ENCODE assay signal across 9 cellular contexts in the genomic region with DNA sequence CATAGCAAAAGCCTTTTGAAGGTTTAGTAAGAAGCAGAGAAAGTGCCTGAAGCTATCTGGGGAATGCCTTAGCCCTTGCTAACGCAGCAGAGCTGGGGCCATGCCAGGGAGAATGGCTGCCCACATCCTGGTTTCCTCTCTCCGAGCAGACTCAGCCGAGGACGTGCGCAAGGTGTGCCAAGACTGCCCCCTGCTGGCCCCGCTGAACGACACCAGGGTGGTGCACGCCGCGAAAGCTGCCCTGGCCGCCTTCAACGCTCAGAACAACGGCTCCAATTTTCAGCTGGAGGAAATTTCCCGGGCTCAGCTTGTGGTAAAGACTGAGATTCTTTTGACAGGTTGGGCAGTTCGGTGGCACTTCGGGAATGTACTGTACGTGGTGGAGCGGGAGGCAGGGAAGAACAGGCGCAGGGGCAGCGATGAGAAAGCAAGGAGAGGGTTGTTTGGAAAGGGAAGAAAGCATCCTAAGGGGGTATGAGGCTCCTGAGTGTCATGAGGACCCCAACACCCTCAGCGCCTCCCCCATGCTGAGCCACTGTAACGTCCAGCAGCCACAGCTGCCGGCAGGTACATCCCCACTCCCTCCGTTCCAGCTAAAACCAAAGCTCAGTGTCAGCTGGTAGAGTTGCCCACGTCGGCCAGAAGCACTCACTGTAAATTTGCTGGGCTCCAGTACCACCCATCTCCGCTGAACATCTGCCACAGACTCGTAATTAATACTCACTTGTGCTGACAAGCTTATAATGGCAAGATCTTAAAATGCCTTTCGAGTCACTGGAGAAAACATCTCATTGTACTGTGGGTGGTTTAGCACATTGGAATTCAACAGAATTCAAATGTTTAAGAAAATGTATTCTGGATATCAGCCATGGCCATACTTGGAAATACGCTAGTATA. TPM values are rescaled to one million over a fixed set of nuclear protein-coding genes. Genes with fewer than 3 reads are reported as not detected.
DNase-seq lines count a peak whose midpoint lies in the region; ATAC-seq, FAIRE-seq and TF ChIP-seq lines count a peak whose summit lies in the region.
"Had no signal": no experiment of that assay in that cellular context is flagged by ENCODE, and none has a peak within 500 bp of the region (broad histone marks: within the 10 kb centered on the region; RNA-seq: fewer than 3 reads in every experiment).

No MANE protein-coding gene starts in this region.

- peak in 1 of 2 experiments; percentile 61; a peak in 3 of 4 replicates for TF ChIP-seq POLR2A in HepG2 (IDR thresholded peaks at IDR 0.05; ENCODE audit: insufficient read depth in 1 of 2, low read depth in 2 of 2, low read length in 2 of 2)

- H3K4me3 ChIP-seq in colonic mucosa (no peak overlapping the region), HepG2 (replicated peaks in 1 of 3; ENCODE audit: insufficient read depth in 1 of 3, low read depth in 2 of 3, low read length in 3 of 3) (0 out of 6 replicates have a peak overlapping the region, but pooled peaks of 1 of the 3 experiments have one; percentile 17)

- CTCF ChIA-PET in HepG2 (lab: Yijun Ruan, JAX; ENCODE audit: low intra/inter-chr PET ratio, low total read pairs), result interaction anchor here (1.8 kb wide), 1 partner anchor 28 kb away, joined by 15 read pairs; no protein-coding TSS in a partner anchor

- H3K79me2 ChIP-seq in HepG2 (ENCODE audit: insufficient read depth, low read length), result peaks cover 24% of the 10 kb centered on the region

- peak overlapping the region; percentile 92; the same call in 1 of the 2 replicates for H3K4me2 ChIP-seq in HepG2 (ENCODE audit: low read depth, low read length)

- WGBS in HepG2 (ENCODE audit: low lambda C conversion rate), result 74% methylated on average over 30 of the region's 30 CpGs

- H3K36me3 ChIP-seq in colonic mucosa (no peaks in the 10 kb centered on the region), HepG2 (replicated peaks in 1 of 2; ENCODE audit: control insufficient read depth in 1 of 2, insufficient read depth in 2 of 2, low read length in 2 of 2) (peaks cover 17 to 47% of the 10 kb centered on the region in 2 experiments)

- ATAC-seq in GM19328 (IDR thresholded peaks at IDR 0.05; ENCODE audit: unreplicated experiment) (peak; percentile 75), HG03457 (IDR thresholded peaks at IDR 0.05; ENCODE audit: unreplicated experiment) (peak; percentile 83), HepG2 (peak; percentile 46)

- H3K9me3 ChIP-seq in colonic mucosa (no peaks in the 10 kb centered on the region), HepG2 (ENCODE audit: low read length) (no peaks in the 10 kb centered on the region)

- BruUV-seq in HepG2 (replicated peaks; lab: Mats Ljungman, UMichigan), result no TSS peak

- no peaks in the 10 kb centered on the region for H3K4me1 ChIP-seq in colonic mucosa
- H3K4me1 ChIP-seq in HepG2 (ENCODE audit: insufficient read depth, low read length), result peaks cover 53% of the 10 kb centered on the region

- TF ChIP-seq CTCF in C4-2B (conservative IDR thresholded peaks at IDR 0.05) (peak; percentile 99), colonic mucosa (IDR thresholded peaks at IDR 0.05) (peak; percentile 87), HepG2 (CRISPR knock-in tag; IDR thresholded peaks at IDR 0.05) (peak; percentile 85)

- peaks cover 64% of the 10 kb centered on the region for H4K20me1 ChIP-seq in HepG2 (ENCODE audit: insufficient read depth, low read length)

- intact Hi-C loops in colonic mucosa (cut with DNase I), result loop anchor here (5.0 kb wide), 1 partner anchor 205 kb away; no protein-coding TSS in a partner anchor
- intact Hi-C loops in HepG2 (cut with micrococcal nuclease; ENCODE audit: unreplicated experiment), result no loop called here

- peak overlapping the region in 1 of 2 donors; percentile 38 for H3K9ac ChIP-seq in colonic mucosa (ENCODE audit: low read depth in 2 of 2, low read length in 2 of 2)
- H3K9ac ChIP-seq in HepG2 (ENCODE audit: insufficient read depth, low read depth, low read length), result no peak overlapping the region

- H2AFZ ChIP-seq in HepG2 (ENCODE audit: low read length), result no peak overlapping the region

- DNase-seq in NCI-H524 (lab: John Stamatoyannopoulos, UW) (peak; percentile 77 to 97), colonic mucosa (peak; percentile 78), HepG2 (ENCODE audit: low spot score) (peak; percentile 49)
- DNase-seq in activated CD4-positive, alpha-beta T cell treated with anti-CD3 and anti-CD28 coated beads for 48 hours, result peak; percentile 92
- peak; percentile 83 for DNase-seq in stimulated activated CD4-positive, alpha-beta T cell treated with anti-CD3 and anti-CD28 coated beads, Interleukin-4, amount 100 ng/mL, for 48 hours (ENCODE audit: low read depth in 2 of 2)

- peaks cover 9% of the 10 kb centered on the region for H3K27me3 ChIP-seq in colonic mucosa
- H3K27me3 ChIP-seq in HepG2 (ENCODE audit: control insufficient read depth in 1 of 2, insufficient read depth in 2 of 2, low read length in 2 of 2), result no peaks in the 10 kb centered on the region; a peak in 1 of 5 replicates

- POLR2A ChIA-PET in HepG2 (lab: Yijun Ruan, JAX), result interaction anchor here (0.9 to 27.1 kb wide), 14 partner anchors 8 to 210 kb away, joined by 3 to 854 read pairs (median 4); partner anchors contain the start of genes DNAJB11, EIF4A2 and TBCCD1

- TF ChIP-seq EP300 in HepG2 (IDR thresholded peaks at IDR 0.05; ENCODE audit: low read depth in 2 of 2, low read length in 2 of 2) (no peak), HepG2 (CRISPR knock-in tag; IDR thresholded peaks at IDR 0.05; ENCODE audit: borderline replicate concordance) (0 out of 2 replicates have a peak, but pooled peaks have one; percentile 14)

- H3K27ac ChIP-seq in C4-2B (peak overlapping the region; percentile 31), colonic mucosa (no peak overlapping the region), HepG2 (ENCODE audit: extremely low read length, insufficient read depth, low read length) (peak overlapping the region; percentile 28)

- peak; percentile 89 for TF ChIP-seq RAD21 in HepG2 (CRISPR knock-in tag; IDR thresholded peaks at IDR 0.05)

- FAIRE-seq in HepG2 (lab: Jason Lieb, UNC), result no peak

- in situ Hi-C loops in HepG2 (cut with HindIII; ENCODE audit: extremely low pct_ligation_motif_present, low pct_unique_long_range_greater_than_20kb), result loop anchor here (10.0 kb wide), 1 partner anchor 138 kb away; no protein-coding TSS in a partner anchor

RNA-seq across cellular contexts. Expression of gene AHSG, which starts 4.4 kb away (rescaled TPM):
- total RNA-seq in colonic mucosa (1 to 10 TPM in 1 of 2 donors, not detected in 1; 1.9 TPM), HepG2 (2016; rRNA removed; fragmentation: Illumina TruSeq; extraction: Trizol) (916 and 2,043 TPM in 2 replicates)
- total RNA-seq in HepG2 (2016; cell fraction: cytosol; rRNA removed; fragmentation: Illumina TruSeq; extraction: Trizol; ENCODE audit: low read depth), result 471 and 481 TPM in 2 replicates
- total RNA-seq in HepG2 (2016; cell fraction: insoluble cytoplasmic fraction; rRNA removed; fragmentation: Illumina TruSeq; extraction: Trizol), result 804 and 2,090 TPM in 2 replicates
- total RNA-seq in HepG2 (2016; cell fraction: membrane; rRNA removed; fragmentation: Illumina TruSeq; extraction: Trizol), result 901 and 919 TPM in 2 replicates
- total RNA-seq in HepG2 (2016; cell fraction: nucleus; rRNA removed; fragmentation: Illumina TruSeq; extraction: Trizol), result 1,485 and 1,705 TPM in 2 replicates
- polyA plus RNA-seq in HepG2 (2011; rRNA removed), result 19,152 and 25,909 TPM in 2 replicates
- polyA plus RNA-seq in HepG2 (2011; cell fraction: cytosol; rRNA removed), result 20,098 and 20,625 TPM in 2 replicates
- 9,439 and 11,951 TPM in 2 replicates for polyA plus RNA-seq in HepG2 (2011; cell fraction: nucleus; rRNA removed)
- polyA plus RNA-seq in HepG2 (2012), result 11,866 and 12,118 TPM in 2 replicates
- 786 and 806 TPM in 2 replicates for polyA plus RNA-seq in HepG2 (2016; cell fraction: cytosol; fragmentation: Illumina TruSeq; extraction: Trizol; ENCODE audit: low read depth)
- 1,066 and 1,282 TPM in 2 replicates for polyA plus RNA-seq in HepG2 (2016; cell fraction: insoluble cytoplasmic fraction; fragmentation: Illumina TruSeq; extraction: Trizol; ENCODE audit: low read depth)
- polyA plus RNA-seq in HepG2 (2016; cell fraction: membrane; fragmentation: Illumina TruSeq; extraction: Trizol; ENCODE audit: low read depth), result 1,111 and 1,147 TPM in 2 replicates
- 3,176 and 3,280 TPM in 2 replicates for polyA plus RNA-seq in HepG2 (2016; cell fraction: nucleus; fragmentation: Illumina TruSeq; extraction: Trizol; ENCODE audit: insufficient read depth, low read depth)
- polyA minus RNA-seq in HepG2 (2011; rRNA and poly(A)+ RNA removed; ENCODE audit: low replicate concordance), result 2.8 and 6,182 TPM in 2 replicates
- 4,116 and 5,679 TPM in 2 replicates for polyA minus RNA-seq in HepG2 (2011; cell fraction: cytosol; rRNA and poly(A)+ RNA removed)
- polyA minus RNA-seq in HepG2 (2011; cell fraction: nucleus; rRNA and poly(A)+ RNA removed), result 1,476 and 2,466 TPM in 2 replicates

RNA-seq across cellular contexts. Expression of gene FETUB, which starts 22.9 kb away (rescaled TPM):
- under 1 TPM; 0.22 to 0.27 TPM for total RNA-seq in colonic mucosa
- total RNA-seq in HepG2 (2016; rRNA removed; fragmentation: Illumina TruSeq; extraction: Trizol), result 1.3 and 2.1 TPM in 2 replicates
- total RNA-seq in HepG2 (2016; cell fraction: cytosol; rRNA removed; fragmentation: Illumina TruSeq; extraction: Trizol; ENCODE audit: low read depth), result 0.18 and 0.20 TPM in 2 replicates
- 0.98 and 1.9 TPM in 2 replicates for total RNA-seq in HepG2 (2016; cell fraction: insoluble cytoplasmic fraction; rRNA removed; fragmentation: Illumina TruSeq; extraction: Trizol)
- total RNA-seq in HepG2 (2016; cell fraction: membrane; rRNA removed; fragmentation: Illumina TruSeq; extraction: Trizol), result 0.69 and 0.74 TPM in 2 replicates
- 2.6 and 3.1 TPM in 2 replicates for total RNA-seq in HepG2 (2016; cell fraction: nucleus; rRNA removed; fragmentation: Illumina TruSeq; extraction: Trizol)
- 3.1 and 4.4 TPM in 2 replicates for polyA plus RNA-seq in HepG2 (2011; rRNA removed)
- polyA plus RNA-seq in HepG2 (2011; cell fraction: cytosol; rRNA removed), result 1.9 and 2.3 TPM in 2 replicates
- 4.9 and 6.3 TPM in 2 replicates for polyA plus RNA-seq in HepG2 (2011; cell fraction: nucleus; rRNA removed)
- 3.8 and 4.3 TPM in 2 replicates for polyA plus RNA-seq in HepG2 (2012)
- polyA plus RNA-seq in HepG2 (2016; cell fraction: cytosol; fragmentation: Illumina TruSeq; extraction: Trizol; ENCODE audit: low read depth), result 0.59 and 0.63 TPM in 2 replicates
- 1.4 and 1.7 TPM in 2 replicates for polyA plus RNA-seq in HepG2 (2016; cell fraction: insoluble cytoplasmic fraction; fragmentation: Illumina TruSeq; extraction: Trizol; ENCODE audit: low read depth)
- 1.0 and 1.1 TPM in 2 replicates for polyA plus RNA-seq in HepG2 (2016; cell fraction: membrane; fragmentation: Illumina TruSeq; extraction: Trizol; ENCODE audit: low read depth)
- 5.6 and 6.6 TPM in 2 replicates for polyA plus RNA-seq in HepG2 (2016; cell fraction: nucleus; fragmentation: Illumina TruSeq; extraction: Trizol; ENCODE audit: insufficient read depth, low read depth)
- 0.28 and 1.4 TPM in 2 replicates for polyA minus RNA-seq in HepG2 (2011; rRNA and poly(A)+ RNA removed; ENCODE audit: low replicate concordance)
- polyA minus RNA-seq in HepG2 (2011; cell fraction: cytosol; rRNA and poly(A)+ RNA removed), result 0.53 and 0.59 TPM in 2 replicates
- polyA minus RNA-seq in HepG2 (2011; cell fraction: nucleus; rRNA and poly(A)+ RNA removed), result 1.6 and 2.6 TPM in 2 replicates
- polyA plus RNA-seq: adipose tissue had no signal

RNA-seq across cellular contexts. Expression of gene DNAJB11, which starts 46.8 kb away (rescaled TPM):
- total RNA-seq in colonic mucosa (10 to 100 TPM; 54.7 to 72.5 TPM), HepG2 (2016; rRNA removed; fragmentation: Illumina TruSeq; extraction: Trizol) (62.5 and 132 TPM in 2 replicates)
- total RNA-seq in HepG2 (2016; cell fraction: cytosol; rRNA removed; fragmentation: Illumina TruSeq; extraction: Trizol; ENCODE audit: low read depth), result 16.0 and 17.0 TPM in 2 replicates
- total RNA-seq in HepG2 (2016; cell fraction: insoluble cytoplasmic fraction; rRNA removed; fragmentation: Illumina TruSeq; extraction: Trizol), result 62.4 and 136 TPM in 2 replicates
- 36.7 and 36.8 TPM in 2 replicates for total RNA-seq in HepG2 (2016; cell fraction: membrane; rRNA removed; fragmentation: Illumina TruSeq; extraction: Trizol)
- total RNA-seq in HepG2 (2016; cell fraction: nucleus; rRNA removed; fragmentation: Illumina TruSeq; extraction: Trizol), result 128 and 148 TPM in 2 replicates
- 33.1 and 41.0 TPM in 2 replicates for polyA plus RNA-seq in HepG2 (2011; rRNA removed)
- 21.9 and 29.6 TPM in 2 replicates for polyA plus RNA-seq in HepG2 (2011; cell fraction: cytosol; rRNA removed)
- 28.9 and 34.3 TPM in 2 replicates for polyA plus RNA-seq in HepG2 (2011; cell fraction: nucleus; rRNA removed)
- 54.2 and 72.4 TPM in 2 replicates for polyA plus RNA-seq in HepG2 (2012)
- polyA plus RNA-seq in HepG2 (2016; cell fraction: cytosol; fragmentation: Illumina TruSeq; extraction: Trizol; ENCODE audit: low read depth), result 20.0 and 22.7 TPM in 2 replicates
- polyA plus RNA-seq in HepG2 (2016; cell fraction: insoluble cytoplasmic fraction; fragmentation: Illumina TruSeq; extraction: Trizol; ENCODE audit: low read depth), result 73.0 and 88.8 TPM in 2 replicates
- 31.8 and 33.0 TPM in 2 replicates for polyA plus RNA-seq in HepG2 (2016; cell fraction: membrane; fragmentation: Illumina TruSeq; extraction: Trizol; ENCODE audit: low read depth)
- 235 and 255 TPM in 2 replicates for polyA plus RNA-seq in HepG2 (2016; cell fraction: nucleus; fragmentation: Illumina TruSeq; extraction: Trizol; ENCODE audit: insufficient read depth, low read depth)
- polyA minus RNA-seq in HepG2 (2011; rRNA and poly(A)+ RNA removed; ENCODE audit: low replicate concordance), result 9.2 and 16.4 TPM in 2 replicates
- 17.8 and 20.4 TPM in 2 replicates for polyA minus RNA-seq in HepG2 (2011; cell fraction: cytosol; rRNA and poly(A)+ RNA removed)
- polyA minus RNA-seq in HepG2 (2011; cell fraction: nucleus; rRNA and poly(A)+ RNA removed), result 68.4 and 76.3 TPM in 2 replicates

RNA-seq across cellular contexts. Expression of gene HRG, which starts 48.5 kb away (rescaled TPM):
- total RNA-seq in colonic mucosa (under 1 TPM in 1 of 2 donors, not detected in 1; 0.25 TPM), HepG2 (2016; rRNA removed; fragmentation: Illumina TruSeq; extraction: Trizol) (0.11 TPM in 1 of 2 replicates, not detected in the other)
- total RNA-seq in HepG2 (2016; cell fraction: cytosol; rRNA removed; fragmentation: Illumina TruSeq; extraction: Trizol; ENCODE audit: low read depth), result not detected in 2 replicates
- 0.11 TPM in 1 of 2 replicates, not detected in the other for total RNA-seq in HepG2 (2016; cell fraction: insoluble cytoplasmic fraction; rRNA removed; fragmentation: Illumina TruSeq; extraction: Trizol)
- not detected in 2 replicates for total RNA-seq in HepG2 (2016; cell fraction: membrane; rRNA removed; fragmentation: Illumina TruSeq; extraction: Trizol)
- total RNA-seq in HepG2 (2016; cell fraction: nucleus; rRNA removed; fragmentation: Illumina TruSeq; extraction: Trizol), result not detected in 2 replicates
- 0.09 and 0.12 TPM in 2 replicates for polyA plus RNA-seq in HepG2 (2011; rRNA removed)
- 0.07 and 0.09 TPM in 2 replicates for polyA plus RNA-seq in HepG2 (2011; cell fraction: cytosol; rRNA removed)
- 0.11 and 0.16 TPM in 2 replicates for polyA plus RNA-seq in HepG2 (2011; cell fraction: nucleus; rRNA removed)
- 0.80 TPM in 2 replicates for polyA plus RNA-seq in HepG2 (2012)
- 0.08 TPM in 1 of 2 replicates, not detected in the other for polyA plus RNA-seq in HepG2 (2016; cell fraction: cytosol; fragmentation: Illumina TruSeq; extraction: Trizol; ENCODE audit: low read depth)
- not detected in 2 replicates for polyA plus RNA-seq in HepG2 (2016; cell fraction: insoluble cytoplasmic fraction; fragmentation: Illumina TruSeq; extraction: Trizol; ENCODE audit: low read depth)
- polyA plus RNA-seq in HepG2 (2016; cell fraction: membrane; fragmentation: Illumina TruSeq; extraction: Trizol; ENCODE audit: low read depth), result 0.09 TPM in 1 of 2 replicates, not detected in the other
- polyA plus RNA-seq in HepG2 (2016; cell fraction: nucleus; fragmentation: Illumina TruSeq; extraction: Trizol; ENCODE audit: insufficient read depth, low read depth), result 0.52 TPM in 1 of 2 replicates, not detected in the other
- polyA minus RNA-seq in HepG2 (2011; rRNA and poly(A)+ RNA removed; ENCODE audit: low replicate concordance), result 0.06 TPM in 1 of 2 replicates, not detected in the other
- polyA minus RNA-seq in HepG2 (2011; cell fraction: cytosol; rRNA and poly(A)+ RNA removed), result not detected in 2 replicates
- polyA minus RNA-seq in HepG2 (2011; cell fraction: nucleus; rRNA and poly(A)+ RNA removed), result not detected in 2 replicates
- polyA plus RNA-seq: adipose tissue had no signal

RNA-seq across cellular contexts. Expression of gene TBCCD1, which starts 50.1 kb away (rescaled TPM):
- total RNA-seq in colonic mucosa, result 10 to 100 TPM; 10.4 to 14.3 TPM
- total RNA-seq in HepG2 (2016; rRNA removed; fragmentation: Illumina TruSeq; extraction: Trizol), result 16.2 and 20.1 TPM in 2 replicates
- total RNA-seq in HepG2 (2016; cell fraction: cytosol; rRNA removed; fragmentation: Illumina TruSeq; extraction: Trizol; ENCODE audit: low read depth), result 5.6 and 6.3 TPM in 2 replicates
- total RNA-seq in HepG2 (2016; cell fraction: insoluble cytoplasmic fraction; rRNA removed; fragmentation: Illumina TruSeq; extraction: Trizol), result 17.3 and 19.5 TPM in 2 replicates
- total RNA-seq in HepG2 (2016; cell fraction: membrane; rRNA removed; fragmentation: Illumina TruSeq; extraction: Trizol), result 15.5 and 15.8 TPM in 2 replicates
- total RNA-seq in HepG2 (2016; cell fraction: nucleus; rRNA removed; fragmentation: Illumina TruSeq; extraction: Trizol), result 10.6 and 13.8 TPM in 2 replicates
- 12.4 and 13.6 TPM in 2 replicates for polyA plus RNA-seq in HepG2 (2011; rRNA removed)
- 6.6 and 9.6 TPM in 2 replicates for polyA plus RNA-seq in HepG2 (2011; cell fraction: cytosol; rRNA removed)
- 12.0 and 13.1 TPM in 2 replicates for polyA plus RNA-seq in HepG2 (2011; cell fraction: nucleus; rRNA removed)
- polyA plus RNA-seq in HepG2 (2012), result 6.3 and 7.2 TPM in 2 replicates
- 2.0 and 3.3 TPM in 2 replicates for polyA plus RNA-seq in HepG2 (2016; cell fraction: cytosol; fragmentation: Illumina TruSeq; extraction: Trizol; ENCODE audit: low read depth)
- polyA plus RNA-seq in HepG2 (2016; cell fraction: insoluble cytoplasmic fraction; fragmentation: Illumina TruSeq; extraction: Trizol; ENCODE audit: low read depth), result 12.1 and 12.3 TPM in 2 replicates
- 6.4 and 8.6 TPM in 2 replicates for polyA plus RNA-seq in HepG2 (2016; cell fraction: membrane; fragmentation: Illumina TruSeq; extraction: Trizol; ENCODE audit: low read depth)
- 12.3 and 15.4 TPM in 2 replicates for polyA plus RNA-seq in HepG2 (2016; cell fraction: nucleus; fragmentation: Illumina TruSeq; extraction: Trizol; ENCODE audit: insufficient read depth, low read depth)
- 15.4 and 28.0 TPM in 2 replicates for polyA minus RNA-seq in HepG2 (2011; rRNA and poly(A)+ RNA removed; ENCODE audit: low replicate concordance)
- 6.2 and 6.9 TPM in 2 replicates for polyA minus RNA-seq in HepG2 (2011; cell fraction: cytosol; rRNA and poly(A)+ RNA removed)
- 30.6 and 34.4 TPM in 2 replicates for polyA minus RNA-seq in HepG2 (2011; cell fraction: nucleus; rRNA and poly(A)+ RNA removed)

Comparison
In these comparisons a context has a peak if more than half of its experiments do, and no peak if none do; other contexts are left out.
1. RNA of gene AHSG, which starts 4.4 kb away (total RNA-seq): 471 to 2,090 TPM in HepG2; 1.9 TPM in colonic mucosa; every median in the first group is over 100 times any median in the second.
2. Peak in every context shown above with its lines, with median percentiles within 50 percentile points of each other: CTCF ChIP-seq, ATAC-seq and DNase-seq.